In the genomic region with DNA sequence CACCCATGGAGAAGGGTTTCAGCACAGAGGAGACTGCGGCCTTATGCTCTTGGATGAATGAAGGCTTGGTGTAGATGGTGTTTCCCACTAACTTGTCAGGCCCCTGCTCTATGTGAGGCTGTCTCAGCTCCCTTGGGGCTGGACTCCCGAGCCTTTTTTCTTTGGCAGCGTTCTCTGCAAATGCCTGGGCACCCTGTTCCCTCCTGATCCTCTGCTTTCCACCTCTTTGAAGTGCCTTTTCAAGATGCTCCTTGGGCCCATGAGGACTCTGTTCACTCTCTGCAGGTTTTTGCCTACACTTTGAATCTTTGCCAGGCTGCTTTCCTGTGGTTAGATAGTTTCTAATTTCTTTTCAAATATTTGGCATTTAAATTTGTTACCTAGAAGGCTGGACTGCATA, we compare ENCODE assay signal across 27 cellular contexts.
"Had no signal": no experiment of that assay in that cellular context is flagged by ENCODE, and none has a peak within 500 bp of the region (broad histone marks: within the 10 kb centered on the region; RNA-seq: fewer than 3 reads in every experiment).

No MANE protein-coding gene starts in this region.

- H3K27ac ChIP-seq: coronary artery, dorsolateral prefrontal cortex, epithelial cell of prostate, esophagus squamous epithelium, lower lobe of right lung had no signal

- H3K9me3 ChIP-seq: esophagus squamous epithelium, gastrocnemius medialis, heart left ventricle, lower lobe of right lung, mucosa of descending colon had no signal

- H3K27me3 ChIP-seq: esophagus squamous epithelium, gastrocnemius medialis, heart left ventricle had no signal

- H3K36me3 ChIP-seq: esophagus squamous epithelium, gastrocnemius medialis, heart left ventricle, lower lobe of right lung had no signal

- H3K4me3 ChIP-seq: coronary artery, dorsolateral prefrontal cortex, esophagus squamous epithelium, gastrocnemius medialis, heart left ventricle, lower lobe of right lung, mucosa of descending colon had no signal

- FAIRE-seq: colon, endometrium, kidney had no signal

- H3K36me3 Mint-ChIP-seq: mesothelial cell of epicardium had no signal

- DNase-seq: dermis blood vessel endothelial cell; dorsolateral prefrontal cortex; effector CD4-positive, alpha-beta T cell; effector memory CD4-positive, alpha-beta T cell; erythroblast; esophagus squamous epithelium; foreskin fibroblast; foreskin melanocyte; heart left ventricle; hypothalamus; immature natural killer cell; islet precursor cell; kidney; kidney glomerular epithelial cell; left colon; left ventricle myocardium superior; lower lobe of right lung; mesenchymal stem cell; mucosa of descending colon had no signal

- H3K9me3 Mint-ChIP-seq: immature natural killer cell, mesothelial cell of epicardium had no signal

- ATAC-seq: esophagus mucosa, heart left ventricle, left colon, left lobe of liver, lower lobe of right lung, mucosa of descending colon had no signal

- H3K4me3 Mint-ChIP-seq: immature natural killer cell, mesothelial cell of epicardium had no signal

- H3K27ac Mint-ChIP-seq: immature natural killer cell, mesothelial cell of epicardium had no signal
